Comparison of ENCODE assay signal across 15 cellular contexts in the genomic region with DNA sequence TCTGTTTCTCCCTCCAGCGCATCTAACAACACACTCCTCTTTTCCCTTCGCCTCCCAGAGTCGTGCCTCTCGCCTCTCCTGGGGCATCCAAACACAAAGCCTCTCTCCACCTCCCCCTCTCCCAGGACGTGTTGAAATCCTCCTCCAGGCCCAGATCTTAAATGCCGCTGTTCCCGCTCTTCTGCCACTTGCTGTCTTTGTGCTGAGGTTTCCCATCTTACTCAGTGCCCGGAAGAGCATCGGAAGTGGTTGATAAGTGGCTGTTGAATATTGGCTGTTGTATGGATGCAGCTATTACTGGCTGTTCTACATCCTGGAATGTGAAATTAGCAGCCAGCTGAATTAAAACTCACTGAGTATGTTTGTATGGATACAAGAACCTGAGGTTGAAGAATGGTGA.
"Had no signal": no experiment of that assay in that cellular context is flagged by ENCODE, and none has a peak within 500 bp of the region (broad histone marks: within the 10 kb centered on the region; RNA-seq: fewer than 3 reads in every experiment).

No MANE protein-coding gene starts in this region.

- H3K4me1 Mint-ChIP-seq: activated B cell treated with CpG ODN at 0.5 μM for 24 hours; naive B cell; stimulated activated naive B cell treated with anti-CD40 and anti-IgM and Interleukin-4, amounts not matched to agents 10 μg/mL and 1 μg/mL and 100 μg/mL, for 72 hours had no signal

- H3K36me3 Mint-ChIP-seq: activated naive CD8-positive, alpha-beta T cell; naive B cell; stimulated activated naive B cell treated with anti-CD40 and anti-IgM and Interleukin-4, amounts not matched to agents 10 μg/mL and 1 μg/mL and 100 μg/mL, for 72 hours had no signal

- H3K36me3 ChIP-seq: esophagus muscularis mucosa, tibial artery had no signal

- ATAC-seq: activated T-cell treated with anti-CD3 and anti-CD28 coated beads, Interleukin-2, amount 50 U/mL, for 72 hours; stimulated activated naive B cell treated with anti-CD40 and anti-IgM and Interleukin-4, amounts not matched to agents 10 μg/mL and 1 μg/mL and 100 μg/mL, for 72 hours had no signal

- H3K4me3 Mint-ChIP-seq: activated B cell treated with CpG ODN at 0.5 μM for 24 hours; activated CD4-positive, alpha-beta T cell treated with anti-CD3 and anti-CD28 coated beads, Interleukin-2, amount 10 ng/mL, durations not matched to agents 24 days and 14 days; activated naive CD8-positive, alpha-beta T cell; activated T-cell treated with anti-CD3 and anti-CD28 coated beads, Interleukin-2, amount 50 U/mL, for 72 hours; naive B cell; stimulated activated naive B cell treated with anti-CD40 and anti-IgM and Interleukin-4, amounts not matched to agents 10 μg/mL and 1 μg/mL and 100 μg/mL, for 72 hours had no signal

- H3K27ac Mint-ChIP-seq: activated B cell treated with CpG ODN at 0.5 μM for 24 hours; activated CD4-positive, alpha-beta T cell treated with anti-CD3 and anti-CD28 coated beads, Interleukin-2, amount 10 ng/mL, durations not matched to agents 24 days and 14 days; activated naive CD8-positive, alpha-beta T cell; activated T-cell treated with anti-CD3 and anti-CD28 coated beads, Interleukin-2, amount 50 U/mL, for 72 hours; naive B cell; stimulated activated naive B cell treated with anti-CD40 and anti-IgM and Interleukin-4, amounts not matched to agents 10 μg/mL and 1 μg/mL and 100 μg/mL, for 72 hours had no signal

- H3K9me3 ChIP-seq: esophagus muscularis mucosa, tibial artery had no signal

- DNase-seq: activated B cell treated with CpG ODN at 0.5 μM for 24 hours; activated CD4-positive, alpha-beta T cell treated with anti-CD3 and anti-CD28 coated beads, Interleukin-2, amount 10 ng/mL, durations not matched to agents 24 days and 14 days; activated CD8-positive, alpha-beta memory T cell treated with anti-CD3 and anti-CD28 coated beads, Interleukin-2, amount 50 U/mL, for 48 hours; activated gamma-delta T cell; activated T-cell treated with anti-CD3 and anti-CD28 coated beads, Interleukin-2, amount 50 U/mL, for 72 hours; amniotic stem cell; central memory CD4-positive, alpha-beta T cell; naive B cell; retina; stimulated activated CD4-positive, alpha-beta T cell treated with anti-CD3 and anti-CD28 coated beads, Interleukin-4, amount 100 ng/mL, for 1 hour; stimulated activated naive B cell treated with anti-CD40 and anti-IgM and Interleukin-4, amounts not matched to agents 10 μg/mL and 1 μg/mL and 100 μg/mL, for 72 hours; tibial artery had no signal

- H3K4me1 ChIP-seq: esophagus muscularis mucosa, tibial artery had no signal

- H3K9me3 Mint-ChIP-seq: activated B cell treated with CpG ODN at 0.5 μM for 24 hours; activated CD4-positive, alpha-beta T cell treated with anti-CD3 and anti-CD28 coated beads, Interleukin-2, amount 10 ng/mL, durations not matched to agents 24 days and 14 days; activated T-cell treated with anti-CD3 and anti-CD28 coated beads, Interleukin-2, amount 50 U/mL, for 72 hours; naive B cell; stimulated activated naive B cell treated with anti-CD40 and anti-IgM and Interleukin-4, amounts not matched to agents 10 μg/mL and 1 μg/mL and 100 μg/mL, for 72 hours had no signal

- H3K27ac ChIP-seq: coronary artery, esophagus muscularis mucosa, tibial artery had no signal

- H3K4me3 ChIP-seq: coronary artery, esophagus muscularis mucosa, tibial artery had no signal
